ENCODE assay signal across 10 cellular contexts in genomic region chr2:237092920-237093781, GRCh38. TPM values are rescaled to one million over a fixed set of nuclear protein-coding genes. Genes with fewer than 3 reads are reported as not detected.
DNase-seq lines count a peak whose midpoint lies in the region; ATAC-seq and TF ChIP-seq lines count a peak whose summit lies in the region.
"Had no signal": no experiment of that assay in that cellular context is flagged by ENCODE, and none has a peak within 500 bp of the region (broad histone marks: within the 10 kb centered on the region; RNA-seq: fewer than 3 reads in every experiment).

No MANE protein-coding gene starts in this region.

- H3K9ac ChIP-seq in smooth muscle cell (ENCODE audit: low read depth) = peak overlapping the region; percentile 18

- H3K27ac Mint-ChIP-seq in glutamatergic neuron (ENCODE audit: unreplicated experiment) = no peak overlapping the region

- H3K27ac ChIP-seq in smooth muscle cell (ENCODE audit: low read depth) = peak overlapping the region; percentile 82
- H3K27ac ChIP-seq: SK-N-MC had no signal

- H3K4me3 ChIP-seq in smooth muscle cell = no peak overlapping the region
- H3K4me3 ChIP-seq: HAP-1, SK-N-MC had no signal

- peak; percentile 33 for TF ChIP-seq CTCF in glutamatergic neuron (IDR thresholded peaks at IDR 0.05; ENCODE audit: partially characterized antibody, unreplicated experiment)
- TF ChIP-seq CTCF in smooth muscle cell (IDR thresholded peaks at IDR 0.05; ENCODE audit: borderline replicate concordance, insufficient read depth, poor library complexity, severe bottlenecking) = peak; percentile 64

- H3K9me3 Mint-ChIP-seq in glutamatergic neuron (ENCODE audit: unreplicated experiment) = peaks cover 2% of the 10 kb centered on the region

- H3K27me3 Mint-ChIP-seq in glutamatergic neuron (ENCODE audit: unreplicated experiment) = peaks cover 2% of the 10 kb centered on the region

- H3K79me2 ChIP-seq in smooth muscle cell (ENCODE audit: low read depth) = peaks cover 77% of the 10 kb centered on the region

- peaks cover 45% of the 10 kb centered on the region for H3F3A ChIP-seq in smooth muscle cell (ENCODE audit: low read depth)

- WGBS in smooth muscle cell (ENCODE audit: low lambda C conversion rate) = 58% methylated on average over 9 of the region's 9 CpGs

- peaks cover 4% of the 10 kb centered on the region for H3K4me1 ChIP-seq in smooth muscle cell (ENCODE audit: low read depth)
- H3K4me1 ChIP-seq: HAP-1 had no signal

- no peaks in the 10 kb centered on the region for H3K27me3 ChIP-seq in smooth muscle cell (ENCODE audit: low read depth)

- peak overlapping the region; percentile 37 for H3K4me2 ChIP-seq in smooth muscle cell

- H3K4me1 Mint-ChIP-seq in glutamatergic neuron (ENCODE audit: low read depth, unreplicated experiment) = no peaks in the 10 kb centered on the region

- no peak overlapping the region for H2AFZ ChIP-seq in smooth muscle cell (ENCODE audit: low read depth)

- no peak overlapping the region for H3K4me3 Mint-ChIP-seq in glutamatergic neuron (ENCODE audit: unreplicated experiment)

- DNase-seq in HCEC 1CT (peak; percentile 84), SW480 (ENCODE audit: low spot score) (peak; percentile 12), glutamatergic neuron (no peak), smooth muscle cell (lab: John Stamatoyannopoulos, UW; ENCODE audit: unreplicated experiment) (no peak), NOMO-1 (lab: John Stamatoyannopoulos, UW; ENCODE audit: unreplicated experiment in 2 of 2) (no peak)
- no peak for DNase-seq in stimulated activated CD4-positive, alpha-beta T cell treated with anti-CD3 and anti-CD28 coated beads, Interleukin-4, amount 100 ng/mL, for 1 hour

- no peak for ATAC-seq in HG03520 (IDR thresholded peaks at IDR 0.05; ENCODE audit: unreplicated experiment)
- ATAC-seq in GM19397 (IDR thresholded peaks at IDR 0.05; ENCODE audit: unreplicated experiment) = no peak

- H3K9me3 ChIP-seq in smooth muscle cell (replicated peaks; ENCODE audit: low read depth) = no peaks in the 10 kb centered on the region
- H3K9me3 ChIP-seq: HAP-1 had no signal

- no peaks in the 10 kb centered on the region for H3K36me3 Mint-ChIP-seq in glutamatergic neuron (ENCODE audit: unreplicated experiment)

- no peaks in the 10 kb centered on the region for H3K36me3 ChIP-seq in smooth muscle cell (ENCODE audit: low read depth)

- peaks cover 6% of the 10 kb centered on the region for H4K20me1 ChIP-seq in smooth muscle cell (ENCODE audit: low read depth)

RNA-seq across cellular contexts. Expression of gene COPS8, which starts 7.5 kb away (rescaled TPM):
- 55.8 TPM for total RNA-seq in glutamatergic neuron (ENCODE audit: unreplicated experiment)
- 159 and 194 TPM in 2 replicates for total RNA-seq in smooth muscle cell
- 130 and 132 TPM in 2 replicates for polyA plus RNA-seq in smooth muscle cell

Comparison
In these comparisons a context has a peak if more than half of its experiments do, and no peak if none do; other contexts are left out.
1. DNase-seq: peak in HCEC 1CT (single experiment) and SW480 (single experiment); none in glutamatergic neuron (single experiment), smooth muscle cell (single experiment), stimulated activated CD4-positive, alpha-beta T cell treated with anti-CD3 and anti-CD28 coated beads, Interleukin-4, amount 100 ng/mL, for 1 hour (single experiment) and NOMO-1 (0 of 2).